Comparison of ENCODE assay signal across 16 cellular contexts in genomic region chr4:6017030-6017429, GRCh38. TPM values are rescaled to one million over a fixed set of nuclear protein-coding genes. Genes with fewer than 3 reads are reported as not detected.
"Had no signal": no experiment of that assay in that cellular context is flagged by ENCODE, and none has a peak within 500 bp of the region (broad histone marks: within the 10 kb centered on the region; RNA-seq: fewer than 3 reads in every experiment).

No MANE protein-coding gene starts in this region.

- H3K27me3 ChIP-seq: dorsolateral prefrontal cortex, right atrium auricular region had no signal

- DNase-seq: cortex of kidney; effector CD8-positive, alpha-beta T cell; heart left ventricle; kidney glomerular epithelial cell; sigmoid colon; stimulated activated CD4-positive, alpha-beta T cell treated with anti-CD3 and anti-CD28 coated beads, Interleukin-12 subunit alpha, Interleukin-12 subunit beta, amount 100 ng/mL, for 4 hours; stimulated activated naive CD4-positive, alpha-beta T cell treated with Interleukin-2 at 50 U/mL for 16 hours; trophoblast cell had no signal

- ATAC-seq: heart left ventricle had no signal

- H3K4me1 ChIP-seq: right atrium auricular region, sigmoid colon had no signal

- H3K9me3 ChIP-seq: heart left ventricle, neutrophil, right atrium auricular region, sigmoid colon had no signal

- H3K27ac ChIP-seq: heart left ventricle, neutrophil, right atrium auricular region, sigmoid colon, skin epidermis had no signal

- H3K4me3 ChIP-seq: dorsolateral prefrontal cortex, heart left ventricle, right atrium auricular region, sigmoid colon, skin epidermis had no signal

- H3K36me3 ChIP-seq: heart left ventricle, neutrophil, right atrium auricular region, sigmoid colon had no signal

RNA-seq across cellular contexts. Expression of gene C4orf50, which starts 1.2 kb away (rescaled TPM):
- total RNA-seq: fibroblast of lung, glomerular endothelial cell, mesenteric fat pad, osteocyte, right atrium auricular region had no signal
- polyA plus RNA-seq: fibroblast of lung, heart left ventricle had no signal
